Comparison of ENCODE assay signal across 8 cellular contexts in genomic region chr1:42379794-42380616, GRCh38. TPM values are rescaled to one million over a fixed set of nuclear protein-coding genes. Genes with fewer than 3 reads are reported as not detected.
DNase-seq lines count a peak whose midpoint lies in the region; ATAC-seq and TF ChIP-seq lines count a peak whose summit lies in the region.

No MANE protein-coding gene starts in this region.

- H3K9ac ChIP-seq in mammary epithelial cell (ENCODE audit: insufficient read depth, low read length): no peak overlapping the region

- no peaks in the 10 kb centered on the region for H3K9me3 ChIP-seq in mammary epithelial cell (replicated peaks; ENCODE audit: insufficient read depth, low read length)

- peaks cover 20 to 46% of the 10 kb centered on the region in 2 donors for H3K27me3 Mint-ChIP-seq in stimulated activated naive B cell treated with anti-CD40 and anti-IgM and Interleukin-4, amounts not matched to agents 10 μg/mL and 1 μg/mL and 100 μg/mL, for 72 hours

- H3K27me3 ChIP-seq in ACC112 (ENCODE audit: insufficient read depth, low read length) (peaks cover 63% of the 10 kb centered on the region), mammary epithelial cell (ENCODE audit: insufficient read depth, low read length) (no peaks in the 10 kb centered on the region)

- peak overlapping the region; percentile 98 for H3K4me2 ChIP-seq in mammary epithelial cell (ENCODE audit: insufficient read depth, low read depth, low read length)

- dilution Hi-C loops in mammary epithelial cell (cut with HindIII; ENCODE audit: low sequenced_read_pairs): no loop called here

- H3K4me3 ChIP-seq in ACC112 (ENCODE audit: low read depth, low read length) (peak overlapping the region; percentile 62), GM12865 (ENCODE audit: low read depth, low read length) (peak overlapping the region; percentile 56), mammary epithelial cell (replicated peaks in 1 of 3; ENCODE audit: insufficient read depth in 1 of 3, low read depth in 2 of 3, low read length in 3 of 3) (peak overlapping the region; percentile 23 to 53 (median 27))

- WGBS in mammary epithelial cell (ENCODE audit: low coverage, missing lambda C conversion rate): 19% methylated on average over 8 of the region's 41 CpGs

- no TSS peak for BruUV-seq in mammary epithelial cell (replicated peaks; lab: Mats Ljungman, UMichigan)

- no peaks in the 10 kb centered on the region for H3K9me3 Mint-ChIP-seq in stimulated activated naive B cell treated with anti-CD40 and anti-IgM and Interleukin-4, amounts not matched to agents 10 μg/mL and 1 μg/mL and 100 μg/mL, for 72 hours

- H2AFZ ChIP-seq in ACC112 (ENCODE audit: low read length, unreplicated experiment) (peak overlapping the region; percentile 51), mammary epithelial cell (ENCODE audit: low read depth, low read length) (peak overlapping the region; percentile 89)

- H3K79me2 ChIP-seq in ACC112 (ENCODE audit: control insufficient read depth, insufficient read depth, low read length, unreplicated experiment): no peaks in the 10 kb centered on the region
- H3K79me2 ChIP-seq in mammary epithelial cell (ENCODE audit: insufficient read depth, low read length): no peaks in the 10 kb centered on the region

- H3K4me3 Mint-ChIP-seq in stimulated activated naive B cell treated with anti-CD40 and anti-IgM and Interleukin-4, amounts not matched to agents 10 μg/mL and 1 μg/mL and 100 μg/mL, for 72 hours: peak overlapping the region; percentile 66 to 73

- CTCF ChIA-PET in mammary epithelial cell (lab: Charles Lee; ENCODE audit: low non-redundant PET): no interaction called here

- ATAC-seq in HG02798 (IDR thresholded peaks at IDR 0.05; ENCODE audit: poor library complexity, unreplicated experiment): peak; percentile 46
- peak; percentile 67 to 68 for ATAC-seq in stimulated activated naive B cell treated with anti-CD40 and anti-IgM and Interleukin-4, amounts not matched to agents 10 μg/mL and 1 μg/mL and 100 μg/mL, for 72 hours (replicated peaks)
- ATAC-seq in GM18873 (IDR thresholded peaks at IDR 0.05; ENCODE audit: low FRiP score, unreplicated experiment): no peak

- in situ Hi-C loops in mammary epithelial cell (cut with MboI; ENCODE audit: low sequenced_read_pairs in 2 of 2): no loop called here

- TF ChIP-seq CTCF in GM12865 (IDR thresholded peaks at IDR 0.05; ENCODE audit: insufficient read depth, low read depth, low read length, missing control alignments) (no peak), mammary epithelial cell (conservative IDR thresholded peaks at IDR 0.05 in 1 of 2, IDR thresholded peaks at IDR 0.05 in 1 of 2; ENCODE audit: extremely low read depth in 1 of 2, insufficient read depth in 1 of 2, low read depth in 1 of 2, low read length in 2 of 2) (no peak)

- no peaks in the 10 kb centered on the region for H3K36me3 ChIP-seq in ACC112 (ENCODE audit: insufficient read depth, low read length)
- H3K36me3 ChIP-seq in mammary epithelial cell (ENCODE audit: insufficient read depth, low read length): no peaks in the 10 kb centered on the region

- H4K20me1 ChIP-seq in mammary epithelial cell (ENCODE audit: insufficient read depth, low read length): no peaks in the 10 kb centered on the region

- peaks cover 4 to 8% of the 10 kb centered on the region in 2 donors for H3K4me1 Mint-ChIP-seq in stimulated activated naive B cell treated with anti-CD40 and anti-IgM and Interleukin-4, amounts not matched to agents 10 μg/mL and 1 μg/mL and 100 μg/mL, for 72 hours

- no peak overlapping the region for H3K27ac Mint-ChIP-seq in stimulated activated naive B cell treated with anti-CD40 and anti-IgM and Interleukin-4, amounts not matched to agents 10 μg/mL and 1 μg/mL and 100 μg/mL, for 72 hours

- intact Hi-C loops in mammary epithelial cell (cut with micrococcal nuclease): no loop called here

- H3K4me1 ChIP-seq in ACC112 (ENCODE audit: control insufficient read depth, insufficient read depth, low read length, unreplicated experiment): no peaks in the 10 kb centered on the region
- H3K4me1 ChIP-seq in mammary epithelial cell (ENCODE audit: insufficient read depth, low read length): peaks cover 4% of the 10 kb centered on the region

- DNase-seq in GM12865 (ENCODE audit: low read depth) (no peak), NCI-H510A treated with DMSO at 0.1 percent for 48 hours (lab: John Stamatoyannopoulos, UW) (peak; percentile 67), mammary epithelial cell (no peak), kidney glomerular epithelial cell (lab: John Stamatoyannopoulos, UW) (peak; percentile 30)
- DNase-seq in stimulated activated naive B cell treated with anti-CD40 and anti-IgM and Interleukin-4, amounts not matched to agents 10 μg/mL and 1 μg/mL and 100 μg/mL, for 72 hours: no peak

- no peak overlapping the region for H3K27ac ChIP-seq in ACC112 (ENCODE audit: low read depth, low read length)
- no peak overlapping the region for H3K27ac ChIP-seq in mammary epithelial cell (ENCODE audit: insufficient read depth, low read depth, low read length)

- no peaks in the 10 kb centered on the region for H3K36me3 Mint-ChIP-seq in stimulated activated naive B cell treated with anti-CD40 and anti-IgM and Interleukin-4, amounts not matched to agents 10 μg/mL and 1 μg/mL and 100 μg/mL, for 72 hours

RNA-seq across cellular contexts. Expression of gene RIMKLA, which starts 0.6 kb away (rescaled TPM):
- not detected for total RNA-seq in mammary epithelial cell
- polyA plus RNA-seq in mammary epithelial cell: 0.03 TPM
- polyA minus RNA-seq in mammary epithelial cell: not detected

RNA-seq across cellular contexts. Expression of gene FOXJ3, which starts 45.0 kb away (rescaled TPM):
- total RNA-seq in mammary epithelial cell: 10 to 100 TPM; 40.8 to 43.1 TPM
- 28.4 TPM for polyA plus RNA-seq in mammary epithelial cell
- 46.6 TPM for polyA minus RNA-seq in mammary epithelial cell

Comparison
In these comparisons a context has a peak if more than half of its experiments do, and no peak if none do; other contexts are left out.
1. DNase-seq: peak in NCI-H510A treated with DMSO at 0.1 percent for 48 hours (single experiment) and kidney glomerular epithelial cell (single experiment); none in GM12865 (single experiment), mammary epithelial cell (single experiment) and stimulated activated naive B cell treated with anti-CD40 and anti-IgM and Interleukin-4, amounts not matched to agents 10 μg/mL and 1 μg/mL and 100 μg/mL, for 72 hours (single experiment).
2. Peak in every context shown above with its lines, with median percentiles within 50 percentile points of each other: H3K4me3 ChIP-seq.